Comparison of ENCODE assay signal across 11 cellular contexts in the genomic region with DNA sequence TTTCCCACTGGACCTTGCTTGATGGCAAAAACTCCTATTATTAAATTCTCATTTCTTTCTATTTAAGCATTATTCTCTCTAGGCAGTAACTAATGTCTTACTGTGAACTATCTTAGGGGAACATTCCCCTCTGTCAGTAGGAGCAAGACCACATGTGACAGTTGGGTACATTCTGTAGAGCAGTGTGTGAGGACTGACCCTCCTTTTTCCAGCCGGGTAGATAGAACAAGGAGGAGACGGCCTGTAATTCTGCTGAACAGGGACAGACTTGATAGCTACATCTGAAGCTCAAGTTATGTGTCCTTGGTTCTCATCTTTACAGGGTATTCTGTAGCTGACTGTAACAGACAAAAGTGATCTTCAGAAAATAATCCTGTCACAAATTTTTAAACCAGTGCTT. TPM values are rescaled to one million over a fixed set of nuclear protein-coding genes. Genes with fewer than 3 reads are reported as not detected.
A peak's percentile ranks its signal among the peaks of the same experiment; 100 is the strongest.
DNase-seq lines count a peak whose midpoint lies in the region; ATAC-seq and TF ChIP-seq lines count a peak whose summit lies in the region.
"Had no signal": no experiment of that assay in that cellular context is flagged by ENCODE, and none has a peak within 500 bp of the region (broad histone marks: within the 10 kb centered on the region; RNA-seq: fewer than 3 reads in every experiment).

No MANE protein-coding gene starts in this region.

- DNase-seq in SJSA1 (ENCODE audit: low read depth in 1 of 2, low spot score in 2 of 2), result no peak
- DNase-seq in testis, result no peak
- DNase-seq in NCI-H2107 (lab: John Stamatoyannopoulos, UW), result no peak
- DNase-seq: activated CD4-positive, alpha-beta T cell treated with anti-CD3 and anti-CD28 coated beads, Interleukin-2, amount 50 U/mL, for 4 hours; nephron progenitor cell; T-helper 2 cell had no signal

- no peak for TF ChIP-seq CTCF in testis (IDR thresholded peaks at IDR 0.05)

- 32 to 53% methylated on average over 2 of the region's 2 CpGs for WGBS in testis, 2 donors

- H3K9me3 ChIP-seq in SJSA1 (replicated peaks) (no peaks in the 10 kb centered on the region), muscle layer of colon (ENCODE audit: low read length) (no peaks in the 10 kb centered on the region), testis (no peaks in the 10 kb centered on the region)

- H3K27ac ChIP-seq in SJSA1 (peak overlapping the region; percentile 96; the same call in 1 of the 2 replicates), muscle layer of colon (ENCODE audit: low read depth, low read length) (peak overlapping the region; percentile 74), testis (peak overlapping the region; percentile 9 to 25)

- H3K4me1 ChIP-seq in SJSA1 (replicated peaks) (peaks cover 46% of the 10 kb centered on the region), muscle layer of colon (ENCODE audit: insufficient read depth, low read length) (peaks cover 52% of the 10 kb centered on the region), testis (peaks cover 15% of the 10 kb centered on the region)

- intact Hi-C loops in dendritic cell treated with granulocyte-macrophage colony-stimulating factor and Interleukin-4, amounts not matched to agents 40 ng/mL and 50 ng/mL, for 4 days (cut with micrococcal nuclease), result no loop called here
- intact Hi-C loops in testis (cut with DNase I; ENCODE audit: low total_unique reads), result no loop called here

- H3K4me3 ChIP-seq in SJSA1, result no peak overlapping the region
- no peak overlapping the region for H3K4me3 ChIP-seq in muscle layer of colon (ENCODE audit: low read depth in 1 of 2, low read length in 2 of 2)
- no peak overlapping the region for H3K4me3 ChIP-seq in testis

- H3K4me3 Mint-ChIP-seq in dendritic cell treated with granulocyte-macrophage colony-stimulating factor and Interleukin-4, amounts not matched to agents 40 ng/mL and 50 ng/mL, for 4 days, result peak overlapping the region; percentile 33
- H3K4me3 Mint-ChIP-seq: nephron progenitor cell had no signal

- H3K36me3 Mint-ChIP-seq in dendritic cell treated with granulocyte-macrophage colony-stimulating factor and Interleukin-4, amounts not matched to agents 40 ng/mL and 50 ng/mL, for 4 days (ENCODE audit: low read depth), result peaks cover 31% of the 10 kb centered on the region
- H3K36me3 Mint-ChIP-seq: activated naive CD4-positive, alpha-beta T cell treated with anti-CD3 and anti-CD28 coated beads, Interleukin-2, amount 50 U/mL, for 72 hours had no signal

- H3K4me1 Mint-ChIP-seq in dendritic cell treated with granulocyte-macrophage colony-stimulating factor and Interleukin-4, amounts not matched to agents 40 ng/mL and 50 ng/mL, for 4 days (ENCODE audit: low read depth), result peaks cover 80% of the 10 kb centered on the region

- no peaks in the 10 kb centered on the region for H3K9me3 Mint-ChIP-seq in dendritic cell treated with granulocyte-macrophage colony-stimulating factor and Interleukin-4, amounts not matched to agents 40 ng/mL and 50 ng/mL, for 4 days
- H3K9me3 Mint-ChIP-seq: activated naive CD4-positive, alpha-beta T cell treated with anti-CD3 and anti-CD28 coated beads, Interleukin-2, amount 50 U/mL, for 72 hours; nephron progenitor cell had no signal

- ATAC-seq in HG03196 (IDR thresholded peaks at IDR 0.05; ENCODE audit: unreplicated experiment) (no peak), HG02798 (IDR thresholded peaks at IDR 0.05; ENCODE audit: poor library complexity, unreplicated experiment) (no peak)
- ATAC-seq: activated naive CD4-positive, alpha-beta T cell treated with anti-CD3 and anti-CD28 coated beads, Interleukin-2, amount 50 U/mL, for 72 hours had no signal

- H3K36me3 ChIP-seq in SJSA1 (no peaks in the 10 kb centered on the region), muscle layer of colon (ENCODE audit: insufficient read depth, low read length) (no peaks in the 10 kb centered on the region), testis (ENCODE audit: low read depth, missing control alignments) (no peaks in the 10 kb centered on the region)

- H3K27me3 ChIP-seq in SJSA1 (replicated peaks) (no peaks in the 10 kb centered on the region), muscle layer of colon (ENCODE audit: control insufficient read depth in 1 of 2, insufficient read depth in 2 of 2, low read length in 2 of 2) (no peaks in the 10 kb centered on the region), testis (no peaks in the 10 kb centered on the region)

- TF ChIP-seq POLR2A in testis (IDR thresholded peaks at IDR 0.05), result no peak

- no peak overlapping the region for H3K9ac ChIP-seq in muscle layer of colon (ENCODE audit: low read length)

- peak overlapping the region; percentile 97 for H3K27ac Mint-ChIP-seq in dendritic cell treated with granulocyte-macrophage colony-stimulating factor and Interleukin-4, amounts not matched to agents 40 ng/mL and 50 ng/mL, for 4 days

- no peaks in the 10 kb centered on the region for H3K27me3 Mint-ChIP-seq in dendritic cell treated with granulocyte-macrophage colony-stimulating factor and Interleukin-4, amounts not matched to agents 40 ng/mL and 50 ng/mL, for 4 days

RNA-seq across cellular contexts. Expression of gene FNIP2, which starts 43.3 kb away (rescaled TPM):
- 14.6 and 29.6 TPM in 2 replicates for total RNA-seq in SJSA1 (2014; rRNA removed; shearing (Covaris generic))
- 10 to 100 TPM; 25.0 to 28.4 TPM for total RNA-seq in testis
- polyA plus RNA-seq in testis (ENCODE audit: insufficient read depth, low read depth, low replicate concordance), result 23.5 TPM

Comparison
In these comparisons a context has a peak if more than half of its experiments do, and no peak if none do; other contexts are left out.
1. H3K27ac ChIP-seq: peak in every context shown above with its lines; median percentile 96 in SJSA1; 74 in muscle layer of colon; 17 in testis.